ENCODE assay signal across 8 cellular contexts in the genomic region with DNA sequence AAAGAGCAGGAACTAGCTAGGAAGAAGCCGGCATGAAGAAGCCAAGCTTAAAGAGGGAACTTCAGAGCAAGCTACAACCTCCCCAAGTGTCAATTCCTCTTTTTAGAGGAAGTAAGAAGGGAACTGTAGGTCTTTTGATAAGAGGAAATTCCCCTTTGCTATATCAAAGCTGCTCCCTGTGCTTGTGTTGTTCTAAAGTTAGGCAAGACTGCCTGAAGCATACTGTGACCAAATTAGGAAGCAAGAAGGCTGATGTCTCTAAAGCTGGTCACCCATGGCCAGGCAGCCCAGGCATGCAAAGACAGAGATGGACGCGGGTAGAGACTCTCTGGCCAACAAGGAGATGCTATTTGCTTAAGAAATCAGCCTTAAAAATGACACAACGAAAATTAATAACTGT.
DNase-seq lines count a peak whose midpoint lies in the region; ATAC-seq and TF ChIP-seq lines count a peak whose summit lies in the region.

No MANE protein-coding gene starts in this region.

- no peak for TF ChIP-seq CTCF in stomach (IDR thresholded peaks at IDR 0.05)
- TF ChIP-seq CTCF in A673 (conservative IDR thresholded peaks at IDR 0.05; ENCODE audit: low read depth, low read length), result no peak

- peak overlapping the region; percentile 64 for H3K27ac ChIP-seq in CD4-positive, alpha-beta memory T cell (ENCODE audit: low read depth, low read length)
- H3K27ac ChIP-seq in stomach, result peak overlapping the region; percentile 73 to 94 (median 90)
- no peak overlapping the region for H3K27ac ChIP-seq in A673 (ENCODE audit: low read depth, low read length, poor library complexity, severe bottlenecking)

- TF ChIP-seq POLR2A in GM19193 (IDR thresholded peaks at IDR 0.05; ENCODE audit: extremely low read depth, insufficient read depth, insufficient read length) (peak; percentile 64), stomach (IDR thresholded peaks at IDR 0.05) (no peak)

- H3K4me3 Mint-ChIP-seq in CD4-positive, alpha-beta memory T cell, result peak overlapping the region; percentile 90 to 98 (median 95)
- peak overlapping the region; percentile 90 for H3K4me3 Mint-ChIP-seq in activated naive CD8-positive, alpha-beta T cell

- BruUV-seq in A673 (replicated peaks; lab: Mats Ljungman, UMichigan), result no TSS peak

- peaks cover 3 to 26% of the 10 kb centered on the region in 2 donors for H3K36me3 Mint-ChIP-seq in CD4-positive, alpha-beta memory T cell
- peaks cover 13% of the 10 kb centered on the region for H3K36me3 Mint-ChIP-seq in activated naive CD8-positive, alpha-beta T cell

- CTCF ChIA-PET in CD4-positive, alpha-beta memory T cell (lab: Charles Lee; ENCODE audit: partially characterized antibody), result interaction anchor here (0.7 to 5.8 kb wide), 9 partner anchors 10 to 199 kb away, joined by 3 to 29 read pairs (median 5); no protein-coding TSS in a partner anchor
- CTCF ChIA-PET in A673 (lab: Charles Lee), result no interaction called here

- H3K4me3 ChIP-seq in CD4-positive, alpha-beta memory T cell (ENCODE audit: low read length in 2 of 2), result peak overlapping the region in 1 of 2 donors; percentile 51
- peak overlapping the region in 2 of 4 donors; percentile 6 to 34 for H3K4me3 ChIP-seq in stomach
- no peak overlapping the region for H3K4me3 ChIP-seq in A673 (ENCODE audit: low read depth, low read length, poor library complexity, severe bottlenecking)

- H3K36me3 ChIP-seq in CD4-positive, alpha-beta memory T cell (ENCODE audit: insufficient read depth, low read length), result no peaks in the 10 kb centered on the region
- H3K36me3 ChIP-seq in stomach, result peaks cover 0 to 8% (median 0%) of the 10 kb centered on the region in 4 donors
- no peaks in the 10 kb centered on the region for H3K36me3 ChIP-seq in A673 (ENCODE audit: insufficient read depth, low read length, poor library complexity, severe bottlenecking)

- WGBS in stomach, 5 donors, result 19 to 31% (median 22%) methylated on average over 4 of the region's 4 CpGs

- DNase-seq in CD4-positive, alpha-beta memory T cell, result no peak
- peak; percentile 52 for DNase-seq in left ventricle myocardium superior
- no peak for DNase-seq in stomach
- no peak for DNase-seq in NCI-H345 (lab: John Stamatoyannopoulos, UW)
- no peak for DNase-seq in A673 (ENCODE audit: low spot score)

- peaks cover 73 to 99% (median 86%) of the 10 kb centered on the region in 4 donors for H3K4me1 Mint-ChIP-seq in CD4-positive, alpha-beta memory T cell
- peaks cover 98% of the 10 kb centered on the region for H3K4me1 Mint-ChIP-seq in activated naive CD8-positive, alpha-beta T cell (ENCODE audit: low read depth)

- H3K9me3 ChIP-seq in CD4-positive, alpha-beta memory T cell (ENCODE audit: control insufficient read depth in 1 of 2, low read length in 2 of 2), result no peaks in the 10 kb centered on the region
- H3K9me3 ChIP-seq in stomach (no peaks in the 10 kb centered on the region), A673 (ENCODE audit: low read depth, low read length, poor library complexity, severe bottlenecking) (no peaks in the 10 kb centered on the region)

- no peaks in the 10 kb centered on the region for H3K27me3 ChIP-seq in CD4-positive, alpha-beta memory T cell (ENCODE audit: insufficient read depth, low read length)
- no peaks in the 10 kb centered on the region for H3K27me3 ChIP-seq in stomach
- no peaks in the 10 kb centered on the region for H3K27me3 ChIP-seq in A673 (replicated peaks; ENCODE audit: insufficient read depth, low read depth, low read length, poor library complexity)

- H3K27ac Mint-ChIP-seq in CD4-positive, alpha-beta memory T cell, result peak overlapping the region; percentile 88 to 98 (median 94)
- peak overlapping the region; percentile 98 for H3K27ac Mint-ChIP-seq in activated naive CD8-positive, alpha-beta T cell

- no peak for TF ChIP-seq EP300 in stomach (IDR thresholded peaks at IDR 0.05)

- POLR2A ChIA-PET in CD4-positive, alpha-beta memory T cell (lab: Charles Lee; ENCODE audit: partially characterized antibody), result interaction anchor here (0.8 to 3.4 kb wide), 12 partner anchors 9 to 297 kb away, joined by 3 to 12 read pairs (median 4); no protein-coding TSS in a partner anchor
- POLR2A ChIA-PET in A673 (lab: Charles Lee; ENCODE audit: low non-redundant PET), result no interaction called here

- peaks cover 100% of the 10 kb centered on the region for H3K4me1 ChIP-seq in CD4-positive, alpha-beta memory T cell (ENCODE audit: insufficient read depth, low read length)
- H3K4me1 ChIP-seq in stomach (peaks cover 72 to 100% (median 90%) of the 10 kb centered on the region in 4 donors), A673 (ENCODE audit: insufficient read depth, low read length, poor library complexity, severe bottlenecking) (peaks cover 18% of the 10 kb centered on the region)

- ATAC-seq in HG03520 (IDR thresholded peaks at IDR 0.05; ENCODE audit: unreplicated experiment) (peak; percentile 37), left ventricle myocardium superior (peak; percentile 54)

- H3K27me3 Mint-ChIP-seq in CD4-positive, alpha-beta memory T cell, result no peaks in the 10 kb centered on the region
- H3K27me3 Mint-ChIP-seq in activated naive CD8-positive, alpha-beta T cell, result no peaks in the 10 kb centered on the region

- intact Hi-C loops in CD4-positive, alpha-beta memory T cell (cut with micrococcal nuclease), result no loop called here
- intact Hi-C loops in left ventricle myocardium superior (cut with micrococcal nuclease), result no loop called here
- intact Hi-C loops in stomach (cut with DNase I; ENCODE audit: low total_unique reads), result no loop called here
- intact Hi-C loops in A673 (cut with micrococcal nuclease; ENCODE audit: unreplicated experiment), result no loop called here

- H3K9me3 Mint-ChIP-seq in CD4-positive, alpha-beta memory T cell, result no peaks in the 10 kb centered on the region
- H3K9me3 Mint-ChIP-seq in activated naive CD8-positive, alpha-beta T cell (ENCODE audit: low read depth), result no peaks in the 10 kb centered on the region
